1 cellular context compared by ENCODE assay signal in genomic region chr12:54390176-54390667, GRCh38.
TF ChIP-seq lines count a peak whose summit lies in the region.

No MANE protein-coding gene starts in this region.

TF ChIP-seq in WTC11, 78 proteins besides CTCF, POLR2A, EP300 and RAD21 (continued from another document):
- peak; percentile 56; the same call in 1 of the 2 replicates for TF ChIP-seq ZNF281 (CRISPR knock-in tag; IDR thresholded peaks at IDR 0.05)
- TF ChIP-seq CREM (CRISPR knock-in tag; IDR thresholded peaks at IDR 0.05) = no peak
